Comparison of ENCODE assay signal across 12 cellular contexts in genomic region chr6:113631616-113632015, GRCh38.
A peak's percentile ranks its signal among the peaks of the same experiment; 100 is the strongest.
DNase-seq lines count a peak whose midpoint lies in the region; ATAC-seq and TF ChIP-seq lines count a peak whose summit lies in the region.
"Had no signal": no experiment of that assay in that cellular context is flagged by ENCODE, and none has a peak within 500 bp of the region (broad histone marks: within the 10 kb centered on the region; RNA-seq: fewer than 3 reads in every experiment).

No MANE protein-coding gene starts in this region.

- H3K36me3 Mint-ChIP-seq in dendritic cell treated with granulocyte-macrophage colony-stimulating factor and Interleukin-4, amounts not matched to agents 40 ng/mL and 50 ng/mL, for 4 days (ENCODE audit: low read depth): no peaks in the 10 kb centered on the region
- H3K36me3 Mint-ChIP-seq in GM23338 (ENCODE audit: low read depth): no peaks in the 10 kb centered on the region

- H4K20me1 ChIP-seq in BLaER1 treated with 17β-estradiol and CSF1 and Interleukin-3, amounts not matched to agents 10 nM and 100 nM: no peaks in the 10 kb centered on the region
- H4K20me1 ChIP-seq in Loucy (ENCODE audit: insufficient read depth, low read length, poor library complexity, severe bottlenecking) (no peaks in the 10 kb centered on the region), osteoblast (ENCODE audit: insufficient read depth, low read length) (no peaks in the 10 kb centered on the region), GM23338 (replicated peaks; ENCODE audit: insufficient read depth) (no peaks in the 10 kb centered on the region)

- H3F3A ChIP-seq in Loucy (ENCODE audit: low read depth): no peaks in the 10 kb centered on the region
- no peaks in the 10 kb centered on the region for H3F3A ChIP-seq in GM23338 (replicated peaks; ENCODE audit: low read depth)

- TF ChIP-seq CTCF in Loucy (conservative IDR thresholded peaks at IDR 0.05; ENCODE audit: low read length) (no peak), osteoblast (IDR thresholded peaks at IDR 0.05; ENCODE audit: extremely low read depth, low read depth, low read length) (no peak), GM10266 (IDR thresholded peaks at IDR 0.05; ENCODE audit: control insufficient read depth, insufficient read depth, low read depth, missing control alignments) (no peak), GM23338 (conservative IDR thresholded peaks at IDR 0.05; ENCODE audit: low read depth in 2 of 2) (no peak), mucosa of descending colon (IDR thresholded peaks at IDR 0.05) (no peak)

- no peaks in the 10 kb centered on the region for H3K27me3 Mint-ChIP-seq in dendritic cell treated with granulocyte-macrophage colony-stimulating factor and Interleukin-4, amounts not matched to agents 40 ng/mL and 50 ng/mL, for 4 days
- peaks cover 7% of the 10 kb centered on the region for H3K27me3 Mint-ChIP-seq in GM23338 (ENCODE audit: insufficient read depth, low read depth, poor library complexity)

- peak overlapping the region; percentile 95 for H3K27ac Mint-ChIP-seq in dendritic cell treated with granulocyte-macrophage colony-stimulating factor and Interleukin-4, amounts not matched to agents 40 ng/mL and 50 ng/mL, for 4 days
- no peak overlapping the region for H3K27ac Mint-ChIP-seq in GM23338

- DNase-seq in osteoblast (ENCODE audit: insufficient read length, low spot score, missing footprints) (no peak), GM10266 (ENCODE audit: extremely low spot score) (no peak), NCI-H345 treated with DMSO at 0.1 percent for 48 hours (lab: John Stamatoyannopoulos, UW; ENCODE audit: unreplicated experiment) (no peak), GM23338 (ENCODE audit: low spot score) (no peak), mucosa of descending colon (no peak)
- DNase-seq: NCI-H1048 had no signal

- H3K4me3 ChIP-seq in BLaER1 treated with 17β-estradiol and CSF1 and Interleukin-3, amounts not matched to agents 10 nM and 100 nM: peak overlapping the region in 2 of 10 experiments; percentile 40 to 47; a peak in 3 of 20 replicates
- no peak overlapping the region for H3K4me3 ChIP-seq in Loucy (ENCODE audit: low read length, poor library complexity, severe bottlenecking)
- H3K4me3 ChIP-seq in osteoblast (ENCODE audit: insufficient read depth, low read length): no peak overlapping the region
- no peak overlapping the region for H3K4me3 ChIP-seq in GM23338
- no peak overlapping the region for H3K4me3 ChIP-seq in mucosa of descending colon

- H3K4me1 Mint-ChIP-seq in dendritic cell treated with granulocyte-macrophage colony-stimulating factor and Interleukin-4, amounts not matched to agents 40 ng/mL and 50 ng/mL, for 4 days (ENCODE audit: low read depth): peaks cover 65% of the 10 kb centered on the region
- peaks cover 4% of the 10 kb centered on the region for H3K4me1 Mint-ChIP-seq in GM23338

- intact Hi-C loops in dendritic cell treated with granulocyte-macrophage colony-stimulating factor and Interleukin-4, amounts not matched to agents 40 ng/mL and 50 ng/mL, for 4 days (cut with micrococcal nuclease): loop anchor here (2.0 to 5.0 kb wide), 3 partner anchors 66 to 227 kb away; no protein-coding TSS in a partner anchor
- intact Hi-C loops in mucosa of descending colon (cut with DNase I, micrococcal nuclease): no loop called here

- H3K9me3 Mint-ChIP-seq in dendritic cell treated with granulocyte-macrophage colony-stimulating factor and Interleukin-4, amounts not matched to agents 40 ng/mL and 50 ng/mL, for 4 days: no peaks in the 10 kb centered on the region
- no peaks in the 10 kb centered on the region for H3K9me3 Mint-ChIP-seq in GM23338
- H3K9me3 Mint-ChIP-seq: activated naive CD4-positive, alpha-beta T cell treated with anti-CD3 and anti-CD28 coated beads for 36 hours; stimulated activated naive CD8-positive, alpha-beta T cell treated with anti-CD3 and anti-CD28 coated beads, Interleukin-15, amount 100 ng/mL, for 72 hours had no signal

- H2AFZ ChIP-seq in Loucy (ENCODE audit: low read length) (no peak overlapping the region), osteoblast (ENCODE audit: low read length) (no peak overlapping the region), GM23338 (no peak overlapping the region)

- no peaks in the 10 kb centered on the region for H3K27me3 ChIP-seq in BLaER1 treated with 17β-estradiol and CSF1 and Interleukin-3, amounts not matched to agents 10 nM and 100 nM
- H3K27me3 ChIP-seq in Loucy (ENCODE audit: insufficient read depth, low read length, poor library complexity, severe bottlenecking) (no peaks in the 10 kb centered on the region), osteoblast (ENCODE audit: insufficient read depth, low read length) (no peaks in the 10 kb centered on the region), GM23338 (ENCODE audit: insufficient read depth) (no peaks in the 10 kb centered on the region)

- no peaks in the 10 kb centered on the region for H3K9me2 ChIP-seq in Loucy (replicated peaks; ENCODE audit: low read depth, low read length)
- no peaks in the 10 kb centered on the region for H3K9me2 ChIP-seq in GM23338 (ENCODE audit: insufficient read depth)

- H3K79me2 ChIP-seq in Loucy (ENCODE audit: insufficient read depth, low read length) (no peaks in the 10 kb centered on the region), osteoblast (ENCODE audit: insufficient read depth, low read length) (no peaks in the 10 kb centered on the region), GM23338 (replicated peaks; ENCODE audit: insufficient read depth) (no peaks in the 10 kb centered on the region)

- ATAC-seq in GM23338: no peak
- no peak for ATAC-seq in mucosa of descending colon

- no peaks in the 10 kb centered on the region for H3K9me3 ChIP-seq in BLaER1 treated with 17β-estradiol and CSF1 and Interleukin-3, amounts not matched to agents 10 nM and 100 nM (replicated peaks in 1 of 11)
- no peaks in the 10 kb centered on the region for H3K9me3 ChIP-seq in Loucy (ENCODE audit: insufficient read depth, low read depth, low read length)
- H3K9me3 ChIP-seq in osteoblast (ENCODE audit: low read depth, low read length): no peaks in the 10 kb centered on the region
- H3K9me3 ChIP-seq in mucosa of descending colon: no peaks in the 10 kb centered on the region
- H3K9me3 ChIP-seq: Caco-2 had no signal

- no peaks in the 10 kb centered on the region for H3K36me3 ChIP-seq in BLaER1 treated with 17β-estradiol and CSF1 and Interleukin-3, amounts not matched to agents 10 nM and 100 nM
- H3K36me3 ChIP-seq in Loucy (ENCODE audit: insufficient read depth, low read length): no peaks in the 10 kb centered on the region
- no peaks in the 10 kb centered on the region for H3K36me3 ChIP-seq in osteoblast (ENCODE audit: insufficient read depth, low read length)
- no peaks in the 10 kb centered on the region for H3K36me3 ChIP-seq in GM23338 (ENCODE audit: insufficient read depth)
- H3K36me3 ChIP-seq in mucosa of descending colon (ENCODE audit: low read depth): no peaks in the 10 kb centered on the region

- H3K27ac ChIP-seq in BLaER1 treated with 17β-estradiol and CSF1 and Interleukin-3, amounts not matched to agents 10 nM and 100 nM: peak overlapping the region; percentile 79 to 98 (median 90)
- H3K27ac ChIP-seq in osteoblast (ENCODE audit: low read depth, low read length): peak overlapping the region; percentile 97
- no peak overlapping the region for H3K27ac ChIP-seq in GM23338 (ENCODE audit: low read depth)

- no peak overlapping the region for H3K4me3 Mint-ChIP-seq in dendritic cell treated with granulocyte-macrophage colony-stimulating factor and Interleukin-4, amounts not matched to agents 40 ng/mL and 50 ng/mL, for 4 days
- no peak overlapping the region for H3K4me3 Mint-ChIP-seq in GM23338
- H3K4me3 Mint-ChIP-seq: activated naive CD4-positive, alpha-beta T cell treated with anti-CD3 and anti-CD28 coated beads for 36 hours had no signal

- peak overlapping the region; percentile 80 to 97 (median 88) for H3K4me2 ChIP-seq in BLaER1 treated with 17β-estradiol and CSF1 and Interleukin-3, amounts not matched to agents 10 nM and 100 nM
- H3K4me2 ChIP-seq in Loucy (ENCODE audit: low read depth, low read length, poor library complexity, severe bottlenecking) (peak overlapping the region; percentile 54), osteoblast (ENCODE audit: insufficient read depth, low read length) (peak overlapping the region; percentile 88), GM23338 (no peak overlapping the region)

- peaks cover 49 to 100% (median 66%) of the 10 kb centered on the region in 10 experiments for H3K4me1 ChIP-seq in BLaER1 treated with 17β-estradiol and CSF1 and Interleukin-3, amounts not matched to agents 10 nM and 100 nM
- H3K4me1 ChIP-seq in Loucy (ENCODE audit: insufficient read depth, low read length, poor library complexity, severe bottlenecking) (peaks cover 10% of the 10 kb centered on the region), osteoblast (ENCODE audit: insufficient read depth, low read length) (peaks cover 48% of the 10 kb centered on the region), GM23338 (ENCODE audit: insufficient read depth) (peaks cover 6% of the 10 kb centered on the region; the same call in 1 of the 2 replicates), mucosa of descending colon (ENCODE audit: low read depth) (peaks cover 29% of the 10 kb centered on the region)

- peak overlapping the region; percentile 69 to 95 (median 78) for H3K9ac ChIP-seq in BLaER1 treated with 17β-estradiol and CSF1 and Interleukin-3, amounts not matched to agents 10 nM and 100 nM
- H3K9ac ChIP-seq in Loucy (ENCODE audit: low read depth, low read length, poor library complexity, severe bottlenecking): no peak overlapping the region

TF ChIP-seq in GM23338, 12 proteins besides CTCF, POLR2A, EP300 and RAD21 (continues in another document):
- TF ChIP-seq STAT1 (IDR thresholded peaks at IDR 0.05; ENCODE audit: unreplicated experiment) (no peak), EZH2 (IDR thresholded peaks at IDR 0.05; ENCODE audit: low read depth, unreplicated experiment) (no peak), POLR2AphosphoS5 (IDR thresholded peaks at IDR 0.05; ENCODE audit: low read depth) (no peak), ETS1 (IDR thresholded peaks at IDR 0.05) (no peak)
